10 cellular contexts compared by ENCODE assay signal in genomic region chr6:150598858-150599198, GRCh38. TPM values are rescaled to one million over a fixed set of nuclear protein-coding genes. Genes with fewer than 3 reads are reported as not detected.
A peak's percentile ranks its signal among the peaks of the same experiment; 100 is the strongest.
DNase-seq lines count a peak whose midpoint lies in the region; ATAC-seq, FAIRE-seq and TF ChIP-seq lines count a peak whose summit lies in the region.
"Had no signal": no experiment of that assay in that cellular context is flagged by ENCODE, and none has a peak within 500 bp of the region (broad histone marks: within the 10 kb centered on the region; RNA-seq: fewer than 3 reads in every experiment).

No MANE protein-coding gene starts in this region.

- DNase-seq in GM19239 (ENCODE audit: insufficient read length, low spot score) = no peak
- no peak for DNase-seq in Peyer's patch
- DNase-seq in effector memory CD8-positive, alpha-beta T cell = no peak
- no peak for DNase-seq in progenitor cell of endocrine pancreas (ENCODE audit: low spot score, unreplicated experiment)
- no peak for DNase-seq in GM13976 (ENCODE audit: low spot score)
- DNase-seq: effector CD4-positive, alpha-beta T cell; head of caudate nucleus; NCI-H446 treated with DMSO at 0.1 percent for 48 hours had no signal

- in situ Hi-C loops in GM13976 (cut with MboI; ENCODE audit: low sequenced_read_pairs, unreplicated experiment) = no loop called here

- H3K36me3 Mint-ChIP-seq in effector memory CD8-positive, alpha-beta T cell (ENCODE audit: insufficient read depth) = peaks cover 8% of the 10 kb centered on the region
- peaks cover 1% of the 10 kb centered on the region for H3K36me3 Mint-ChIP-seq in progenitor cell of endocrine pancreas (ENCODE audit: insufficient read depth)

- peak overlapping the region; percentile 90 to 97 for H3K27ac Mint-ChIP-seq in effector memory CD8-positive, alpha-beta T cell
- H3K27ac Mint-ChIP-seq in progenitor cell of endocrine pancreas = peak overlapping the region; percentile 90

- no peak for TF ChIP-seq POLR2A in Peyer's patch (IDR thresholded peaks at IDR 0.05)

- no peaks in the 10 kb centered on the region for H3K9me3 ChIP-seq in Peyer's patch

- no peaks in the 10 kb centered on the region for H3K27me3 ChIP-seq in Peyer's patch

- H3K4me1 ChIP-seq in Peyer's patch = peaks cover 0 to 14% (median 1%) of the 10 kb centered on the region in 4 donors

- TF ChIP-seq CTCF in Peyer's patch (IDR thresholded peaks at IDR 0.05) (no peak), progenitor cell of endocrine pancreas (IDR thresholded peaks at IDR 0.05; ENCODE audit: unreplicated experiment) (no peak), GM13976 (IDR thresholded peaks at IDR 0.05; ENCODE audit: borderline replicate concordance, control extremely low read depth, extremely low read depth, insufficient read depth, missing control alignments) (no peak)

- H3K4me1 Mint-ChIP-seq in effector memory CD8-positive, alpha-beta T cell (ENCODE audit: low read depth in 2 of 2) = peaks cover 13 to 16% of the 10 kb centered on the region in 2 donors
- H3K4me1 Mint-ChIP-seq in progenitor cell of endocrine pancreas (ENCODE audit: low read depth) = peaks cover 16% of the 10 kb centered on the region

- peak overlapping the region; percentile 29 to 97 (median 94) for H3K27ac ChIP-seq in Peyer's patch

- FAIRE-seq in GM19239 (lab: Jason Lieb, UNC) = peak; percentile 18

- peak overlapping the region in 3 of 4 donors; percentile 66 to 94 (median 84) for H3K4me3 ChIP-seq in Peyer's patch

- H3K4me3 Mint-ChIP-seq in effector memory CD8-positive, alpha-beta T cell = peak overlapping the region; percentile 81 to 84
- H3K4me3 Mint-ChIP-seq in progenitor cell of endocrine pancreas (ENCODE audit: low read depth) = peak overlapping the region; percentile 73

- no peaks in the 10 kb centered on the region for H3K36me3 ChIP-seq in Peyer's patch

- no peaks in the 10 kb centered on the region for H3K9me3 Mint-ChIP-seq in effector memory CD8-positive, alpha-beta T cell
- no peaks in the 10 kb centered on the region for H3K9me3 Mint-ChIP-seq in progenitor cell of endocrine pancreas (ENCODE audit: low read depth)

- H3K27me3 Mint-ChIP-seq in effector memory CD8-positive, alpha-beta T cell = peaks cover 0 to 25% of the 10 kb centered on the region in 2 donors
- H3K27me3 Mint-ChIP-seq in progenitor cell of endocrine pancreas = peaks cover 21% of the 10 kb centered on the region

- no peak for ATAC-seq in effector memory CD8-positive, alpha-beta T cell (replicated peaks)
- no peak for ATAC-seq in GM21723 (IDR thresholded peaks at IDR 0.05; ENCODE audit: unreplicated experiment)
- ATAC-seq in HG03108 (IDR thresholded peaks at IDR 0.05; ENCODE audit: unreplicated experiment) = no peak

RNA-seq across cellular contexts. Expression of gene PLEKHG1, which starts 0.9 kb away (rescaled TPM):
- 100 to 1,000 TPM in 1 of 4 donors, 10 to 100 TPM in 3; 52.2 to 281 (median 64.6) TPM for total RNA-seq in Peyer's patch
- 38.8 and 42.2 TPM in 2 replicates for total RNA-seq in progenitor cell of endocrine pancreas
